13 cellular contexts compared by ENCODE assay signal in the genomic region with DNA sequence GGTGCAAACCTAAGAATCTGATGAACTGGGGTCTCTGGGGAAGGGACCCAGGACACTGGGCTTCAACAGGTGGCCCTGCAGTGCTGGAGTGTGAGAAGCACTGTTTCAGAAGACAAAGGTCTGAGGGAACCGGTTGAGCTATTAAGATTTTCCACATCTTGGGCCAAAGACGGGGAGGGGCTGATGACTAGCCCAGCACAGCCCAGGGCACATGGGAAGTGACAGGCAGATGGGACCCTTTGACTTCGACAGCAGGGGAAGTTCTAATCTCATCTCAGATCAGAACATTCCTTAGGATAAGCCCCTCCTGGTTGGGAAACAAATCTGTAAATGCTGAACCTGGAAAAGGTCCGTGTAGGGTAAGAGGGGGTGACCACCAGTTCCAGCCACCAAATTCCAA.
A peak's percentile ranks its signal among the peaks of the same experiment; 100 is the strongest.
DNase-seq lines count a peak whose midpoint lies in the region; ATAC-seq and TF ChIP-seq lines count a peak whose summit lies in the region.
"Had no signal": no experiment of that assay in that cellular context is flagged by ENCODE, and none has a peak within 500 bp of the region (broad histone marks: within the 10 kb centered on the region; RNA-seq: fewer than 3 reads in every experiment).

No MANE protein-coding gene starts in this region.

- ATAC-seq in activated naive CD8-positive, alpha-beta T cell treated with anti-CD3 and anti-CD28 coated beads, Interleukin-2, amount 10 ng/mL, durations not matched to agents 7 days and 5 days (ENCODE audit: low read depth): no peak
- ATAC-seq in lower lobe of right lung: no peak
- ATAC-seq in HG02981 (IDR thresholded peaks at IDR 0.05; ENCODE audit: unreplicated experiment): no peak
- ATAC-seq in GM21528 (IDR thresholded peaks at IDR 0.05; ENCODE audit: low FRiP score, unreplicated experiment): no peak

- H3K27me3 Mint-ChIP-seq in activated naive CD4-positive, alpha-beta T cell treated with anti-CD3 and anti-CD28 coated beads for 36 hours (ENCODE audit: low read depth): no peaks in the 10 kb centered on the region
- H3K27me3 Mint-ChIP-seq in activated naive CD8-positive, alpha-beta T cell treated with anti-CD3 and anti-CD28 coated beads, Interleukin-2, amount 10 ng/mL, durations not matched to agents 7 days and 5 days: no peaks in the 10 kb centered on the region

- POLR2A ChIA-PET in activated naive CD8-positive, alpha-beta T cell treated with anti-CD3 and anti-CD28 coated beads, Interleukin-2, amount 10 ng/mL, durations not matched to agents 7 days and 5 days (lab: Charles Lee): no interaction called here

- TF ChIP-seq POLR2A in transverse colon (IDR thresholded peaks at IDR 0.05): no peak

- peaks cover 3% of the 10 kb centered on the region for H3K36me3 Mint-ChIP-seq in activated naive CD4-positive, alpha-beta T cell treated with anti-CD3 and anti-CD28 coated beads for 36 hours (ENCODE audit: low read depth)
- peaks cover 2% of the 10 kb centered on the region for H3K36me3 Mint-ChIP-seq in activated naive CD8-positive, alpha-beta T cell treated with anti-CD3 and anti-CD28 coated beads, Interleukin-2, amount 10 ng/mL, durations not matched to agents 7 days and 5 days

- DNase-seq in activated naive CD4-positive, alpha-beta T cell treated with anti-CD3 and anti-CD28 coated beads for 36 hours: no peak
- no peak for DNase-seq in activated naive CD4-positive, alpha-beta T cell treated with anti-CD3 and anti-CD28 coated beads, Interleukin-2, amount 50 U/mL, for 16 hours
- DNase-seq in activated naive CD8-positive, alpha-beta T cell treated with anti-CD3 and anti-CD28 coated beads, Interleukin-2, amount 10 ng/mL, durations not matched to agents 7 days and 5 days: no peak
- DNase-seq in lower lobe of right lung (no peak), transverse colon (no peak)
- no peak for DNase-seq in NK-92 treated with Interleukin-12 subunit alpha and Interleukin-12 subunit beta, amount 100 ng/mL, for 24 hours (lab: John Stamatoyannopoulos, UW)
- DNase-seq: NCI-H1092; NCI-H524 treated with DMSO at 0.1 percent for 48 hours; stimulated activated naive CD4-positive, alpha-beta T cell treated with Interleukin-2 at 50 U/mL for 16 hours; SW 1271 had no signal

- no peak overlapping the region for H3K4me3 ChIP-seq in lower lobe of right lung
- H3K4me3 ChIP-seq in transverse colon: no peak overlapping the region

- H3K9me3 ChIP-seq in lower lobe of right lung (no peaks in the 10 kb centered on the region), transverse colon (no peaks in the 10 kb centered on the region)
- H3K9me3 ChIP-seq: neutrophil had no signal

- no peak for TF ChIP-seq EP300 in transverse colon (IDR thresholded peaks at IDR 0.05; ENCODE audit: low read depth)

- intact Hi-C loops in activated naive CD4-positive, alpha-beta T cell treated with anti-CD3 and anti-CD28 coated beads for 36 hours (cut with micrococcal nuclease): no loop called here
- intact Hi-C loops in lower lobe of right lung (cut with DNase I) (no loop called here), transverse colon (cut with DNase I; ENCODE audit: low total_unique reads) (no loop called here)

- TF ChIP-seq CTCF in lower lobe of right lung (IDR thresholded peaks at IDR 0.05): no peak
- TF ChIP-seq CTCF in transverse colon (IDR thresholded peaks at IDR 0.05): no peak

- H3K27ac ChIP-seq in lower lobe of right lung (peak overlapping the region; percentile 33), transverse colon (peak overlapping the region; percentile 10 to 82 (median 56))

- no peaks in the 10 kb centered on the region for H3K9me3 Mint-ChIP-seq in activated naive CD4-positive, alpha-beta T cell treated with anti-CD3 and anti-CD28 coated beads for 36 hours
- no peaks in the 10 kb centered on the region for H3K9me3 Mint-ChIP-seq in activated naive CD8-positive, alpha-beta T cell treated with anti-CD3 and anti-CD28 coated beads, Interleukin-2, amount 10 ng/mL, durations not matched to agents 7 days and 5 days

- in situ Hi-C loops in transverse colon (cut with MboI; ENCODE audit: low pct_ligation_motif_present in 1 of 4, low pct_unique_long_range_greater_than_20kb in 1 of 4, low sequenced_read_pairs in 3 of 4): no loop called here

- no peaks in the 10 kb centered on the region for H3K36me3 ChIP-seq in lower lobe of right lung
- no peaks in the 10 kb centered on the region for H3K36me3 ChIP-seq in transverse colon
- H3K36me3 ChIP-seq: neutrophil had no signal

- CTCF ChIA-PET in activated naive CD4-positive, alpha-beta T cell treated with anti-CD3 and anti-CD28 coated beads for 36 hours (lab: Charles Lee): interaction anchor here (0.9 kb wide), 1 partner anchor 9 kb away, joined by 3 read pairs; no protein-coding TSS in a partner anchor

- 65% methylated on average over 4 of the region's 4 CpGs; no CpG with 5 or more reads in 1 of the 2 donors for WGBS in transverse colon (ENCODE audit: low coverage in 1 of 2), 2 donors

- H3K27me3 ChIP-seq in lower lobe of right lung (ENCODE audit: low read depth) (no peaks in the 10 kb centered on the region), transverse colon (no peaks in the 10 kb centered on the region)
- H3K27me3 ChIP-seq: neutrophil had no signal

- H3K4me1 ChIP-seq in lower lobe of right lung: peaks cover 100% of the 10 kb centered on the region
- peaks cover 51 to 66% (median 52%) of the 10 kb centered on the region in 4 donors for H3K4me1 ChIP-seq in transverse colon

- no peak overlapping the region for H3K4me3 Mint-ChIP-seq in activated naive CD4-positive, alpha-beta T cell treated with anti-CD3 and anti-CD28 coated beads for 36 hours
- no peak overlapping the region for H3K4me3 Mint-ChIP-seq in activated naive CD8-positive, alpha-beta T cell treated with anti-CD3 and anti-CD28 coated beads, Interleukin-2, amount 10 ng/mL, durations not matched to agents 7 days and 5 days

- peaks cover 85% of the 10 kb centered on the region for H3K4me1 Mint-ChIP-seq in activated naive CD4-positive, alpha-beta T cell treated with anti-CD3 and anti-CD28 coated beads for 36 hours (ENCODE audit: low read depth)
- H3K4me1 Mint-ChIP-seq in activated naive CD8-positive, alpha-beta T cell treated with anti-CD3 and anti-CD28 coated beads, Interleukin-2, amount 10 ng/mL, durations not matched to agents 7 days and 5 days: peaks cover 64% of the 10 kb centered on the region

- H3K27ac Mint-ChIP-seq in activated naive CD4-positive, alpha-beta T cell treated with anti-CD3 and anti-CD28 coated beads for 36 hours: peak overlapping the region; percentile 15
- peak overlapping the region; percentile 19 for H3K27ac Mint-ChIP-seq in activated naive CD8-positive, alpha-beta T cell treated with anti-CD3 and anti-CD28 coated beads, Interleukin-2, amount 10 ng/mL, durations not matched to agents 7 days and 5 days
